ENCODE assay signal across 16 cellular contexts in genomic region chr1:12081648-12082396, GRCh38. TPM values are rescaled to one million over a fixed set of nuclear protein-coding genes. Genes with fewer than 3 reads are reported as not detected.
DNase-seq lines count a peak whose midpoint lies in the region; ATAC-seq, FAIRE-seq and TF ChIP-seq lines count a peak whose summit lies in the region.
"Had no signal": no experiment of that assay in that cellular context is flagged by ENCODE, and none has a peak within 500 bp of the region (broad histone marks: within the 10 kb centered on the region; RNA-seq: fewer than 3 reads in every experiment).

No MANE protein-coding gene starts in this region.

- no peak for DNase-seq in CD4-positive, alpha-beta T cell
- no peak for DNase-seq in GM18507 (ENCODE audit: extremely low spot score, insufficient read length, low read depth)
- peak in 1 of 2 experiments; percentile 32 for DNase-seq in SJCRH30
- DNase-seq in immature natural killer cell: no peak
- no peak for DNase-seq in BE2C
- no peak for DNase-seq in left ventricle myocardium inferior
- DNase-seq in adrenal gland: no peak
- DNase-seq: activated CD4-positive, alpha-beta T cell treated with anti-CD3 and anti-CD28 coated beads for 4 hours; CD8-positive, alpha-beta T cell; NCI-H524 had no signal

- peaks cover 31% of the 10 kb centered on the region for H3K4me1 Mint-ChIP-seq in CD4-positive, alpha-beta T cell (ENCODE audit: low read depth)
- H3K4me1 Mint-ChIP-seq in immature natural killer cell: peaks cover 28 to 35% of the 10 kb centered on the region in 2 donors

- H3K27ac Mint-ChIP-seq in CD4-positive, alpha-beta T cell: peak overlapping the region; percentile 49
- peak overlapping the region in 5 of 6 donors; percentile 1 to 78 (median 77) for H3K27ac Mint-ChIP-seq in immature natural killer cell
- H3K27ac Mint-ChIP-seq: CD8-positive, alpha-beta T cell had no signal

- H3K4me3 ChIP-seq in SJCRH30: peak overlapping the region; percentile 26
- no peak overlapping the region for H3K4me3 ChIP-seq in BE2C (ENCODE audit: low read depth, low read length)
- H3K4me3 ChIP-seq in left ventricle myocardium inferior: no peak overlapping the region
- no peak overlapping the region for H3K4me3 ChIP-seq in adrenal gland
- H3K4me3 ChIP-seq: coronary artery, SK-N-MC, thoracic aorta had no signal

- peak; percentile 79 for FAIRE-seq in GM18507 (lab: Jason Lieb, UNC)

- H3K9me3 Mint-ChIP-seq in CD4-positive, alpha-beta T cell: peaks cover 14% of the 10 kb centered on the region
- H3K9me3 Mint-ChIP-seq in immature natural killer cell: no peaks in the 10 kb centered on the region

- TF ChIP-seq POLR2A in adrenal gland (IDR thresholded peaks at IDR 0.05): no peak

- CTCF ChIA-PET in CD4-positive, alpha-beta T cell (lab: Charles Lee): no interaction called here

- no peak for ATAC-seq in CD4-positive, alpha-beta T cell (ENCODE audit: poor library complexity)
- ATAC-seq in HG03460 (IDR thresholded peaks at IDR 0.05; ENCODE audit: unreplicated experiment): no peak
- ATAC-seq: CD8-positive, alpha-beta T cell had no signal

- H3K27ac ChIP-seq in CD4-positive, alpha-beta T cell (ENCODE audit: low read depth, low read length): no peak overlapping the region
- H3K27ac ChIP-seq in SJCRH30 (no peak overlapping the region), left ventricle myocardium inferior (replicated peaks) (no peak overlapping the region), adrenal gland (no peak overlapping the region)
- H3K27ac ChIP-seq: coronary artery, SK-N-MC, thoracic aorta had no signal

- H3K36me3 Mint-ChIP-seq in CD4-positive, alpha-beta T cell (ENCODE audit: low read depth): peaks cover 6% of the 10 kb centered on the region
- H3K36me3 Mint-ChIP-seq in immature natural killer cell: peaks cover 4% of the 10 kb centered on the region in 3 donors
- H3K36me3 Mint-ChIP-seq: CD8-positive, alpha-beta T cell had no signal

- no peak overlapping the region for H3K4me3 Mint-ChIP-seq in CD4-positive, alpha-beta T cell
- H3K4me3 Mint-ChIP-seq in immature natural killer cell: peak overlapping the region in 2 of 5 donors; percentile 33 to 50
- H3K4me3 Mint-ChIP-seq: CD8-positive, alpha-beta T cell had no signal

- intact Hi-C loops in CD4-positive, alpha-beta T cell (cut with DNase I, micrococcal nuclease): no loop called here
- intact Hi-C loops in left ventricle myocardium inferior (cut with micrococcal nuclease) (no loop called here), adrenal gland (cut with DNase I) (no loop called here)

- peaks cover 9% of the 10 kb centered on the region for H3K9me3 ChIP-seq in CD4-positive, alpha-beta T cell (ENCODE audit: control insufficient read depth, low read length)
- H3K9me3 ChIP-seq in SJCRH30 (replicated peaks) (no peaks in the 10 kb centered on the region), BE2C (no peaks in the 10 kb centered on the region), left ventricle myocardium inferior (replicated peaks) (peaks cover 30% of the 10 kb centered on the region), adrenal gland (replicated peaks in 1 of 3) (no peaks in the 10 kb centered on the region)

- H3K27me3 ChIP-seq in CD4-positive, alpha-beta T cell (ENCODE audit: control insufficient read depth, insufficient read depth, low read length): no peaks in the 10 kb centered on the region
- H3K27me3 ChIP-seq in SJCRH30 (no peaks in the 10 kb centered on the region), BE2C (no peaks in the 10 kb centered on the region), left ventricle myocardium inferior (ENCODE audit: low read depth) (peaks cover 22% of the 10 kb centered on the region), adrenal gland (no peaks in the 10 kb centered on the region)

- H3K4me1 ChIP-seq in SJCRH30 (no peaks in the 10 kb centered on the region), BE2C (no peaks in the 10 kb centered on the region), left ventricle myocardium inferior (no peaks in the 10 kb centered on the region), adrenal gland (replicated peaks in 1 of 2) (no peaks in the 10 kb centered on the region)

- no peak for TF ChIP-seq CTCF in CD4-positive, alpha-beta T cell (IDR thresholded peaks at IDR 0.05)
- TF ChIP-seq CTCF in BE2C (IDR thresholded peaks at IDR 0.05; ENCODE audit: low read depth, low read length) (no peak), left ventricle myocardium inferior (IDR thresholded peaks at IDR 0.05; ENCODE audit: borderline replicate concordance) (no peak), adrenal gland (IDR thresholded peaks at IDR 0.05) (no peak)

- POLR2A ChIA-PET in CD4-positive, alpha-beta T cell (lab: Charles Lee): no interaction called here

- no peaks in the 10 kb centered on the region for H3K36me3 ChIP-seq in SJCRH30
- H3K36me3 ChIP-seq in BE2C: no peaks in the 10 kb centered on the region
- no peaks in the 10 kb centered on the region for H3K36me3 ChIP-seq in left ventricle myocardium inferior
- H3K36me3 ChIP-seq in adrenal gland (replicated peaks in 1 of 2): no peaks in the 10 kb centered on the region
- H3K36me3 ChIP-seq: thoracic aorta had no signal

- no peaks in the 10 kb centered on the region for H3K27me3 Mint-ChIP-seq in CD4-positive, alpha-beta T cell
- peaks cover 0 to 4% (median under 1%) of the 10 kb centered on the region in 3 donors for H3K27me3 Mint-ChIP-seq in immature natural killer cell (ENCODE audit: low read depth in 3 of 3)

- WGBS in adrenal gland, 4 donors: 88 to 92% (median 89%) methylated on average over 7 of the region's 7 CpGs

RNA-seq across cellular contexts. Expression of gene TNFRSF8, which starts 18.7 kb away (rescaled TPM):
- under 1 TPM in 1 of 2 experiments, not detected in 1; 0.14 TPM for total RNA-seq in CD4-positive, alpha-beta T cell
- total RNA-seq in SJCRH30 (2014; rRNA removed; shearing (Covaris generic)): 0.32 and 0.43 TPM in 2 replicates
- polyA plus RNA-seq in immature natural killer cell (under 1 TPM in 1 of 3 donors, not detected in 2; 0.09 TPM), adrenal gland (under 1 TPM in 2 of 3 donors, not detected in 1; 0.40 to 0.54 TPM)
- 0.85 TPM for polyA plus RNA-seq in BE2C (2012; ENCODE audit: insufficient read depth, insufficient read length, low read depth)
- total RNA-seq in left ventricle myocardium inferior (0.82 TPM), adrenal gland (under 1 TPM; 0.28 to 0.61 (median 0.44) TPM)
- total RNA-seq: CD8-positive, alpha-beta T cell; lung microvascular endothelial cell; osteocyte had no signal
